19 cellular contexts compared by ENCODE assay signal in genomic region chr6:121157913-121158312, GRCh38.
A peak's percentile ranks its signal among the peaks of the same experiment; 100 is the strongest.
DNase-seq lines count a peak whose midpoint lies in the region; ATAC-seq, FAIRE-seq and TF ChIP-seq lines count a peak whose summit lies in the region.
"Had no signal": no experiment of that assay in that cellular context is flagged by ENCODE, and none has a peak within 500 bp of the region (broad histone marks: within the 10 kb centered on the region; RNA-seq: fewer than 3 reads in every experiment).

No MANE protein-coding gene starts in this region.

- ATAC-seq in HG03175 (IDR thresholded peaks at IDR 0.05; ENCODE audit: unreplicated experiment) (no peak), mucosa of descending colon (no peak)
- ATAC-seq: GM12878, Panc1 had no signal

- H4K20me1 ChIP-seq in fibroblast of lung (ENCODE audit: control insufficient read depth, extremely low read depth, insufficient read depth, low read length) = no peaks in the 10 kb centered on the region

- no peaks in the 10 kb centered on the region for H3K4me1 ChIP-seq in fibroblast of lung (ENCODE audit: control insufficient read depth, extremely low read depth, insufficient read depth, low read length)
- H3K4me1 ChIP-seq in mucosa of descending colon (ENCODE audit: low read depth) = no peaks in the 10 kb centered on the region

- peak; percentile 15 for DNase-seq in ELR (ENCODE audit: low read depth)
- DNase-seq in amniotic epithelial cell (ENCODE audit: low read depth) = peak; percentile 23
- peak; percentile 35 to 49 for DNase-seq in fibroblast of lung (ENCODE audit: low read depth in 2 of 2)
- DNase-seq in non-pigmented ciliary epithelial cell (ENCODE audit: low read depth) = peak; percentile 5
- DNase-seq in GM12892 (ENCODE audit: insufficient read length) = no peak
- no peak for DNase-seq in activated CD4-positive, alpha-beta T cell treated with anti-CD3 and anti-CD28 coated beads, Interleukin-2, amount 50 U/mL, for 1 hour
- no peak for DNase-seq in mucosa of descending colon
- DNase-seq: COR-L47, GOT3, KBM-7, NCI-H1436 treated with DMSO at 0.1 percent for 48 hours, NCI-H2107, NCI-H2227 treated with DMSO at 0.1 percent for 48 hours, NCI-H524 treated with DMSO at 0.1 percent for 48 hours had no signal

- TF ChIP-seq POLR2A in GM12892 (IDR thresholded peaks at IDR 0.05; ENCODE audit: low read depth, low read length) = no peak

- H3K36me3 ChIP-seq in fibroblast of lung (ENCODE audit: control insufficient read depth, insufficient read depth, low read length) (no peaks in the 10 kb centered on the region), mucosa of descending colon (ENCODE audit: low read depth) (no peaks in the 10 kb centered on the region)

- no peaks in the 10 kb centered on the region for H3K9me3 ChIP-seq in fibroblast of lung (ENCODE audit: control insufficient read depth, insufficient read depth, low read depth, low read length)
- H3K9me3 ChIP-seq in mucosa of descending colon = peaks cover 7% of the 10 kb centered on the region

- H2AFZ ChIP-seq in fibroblast of lung (ENCODE audit: low read length) = no peak overlapping the region

- no peak for FAIRE-seq in GM12892 (lab: Jason Lieb, UNC)
- FAIRE-seq: GM12878, GM18507 had no signal

- TF ChIP-seq CTCF in fibroblast of lung (conservative IDR thresholded peaks at IDR 0.05 in 1 of 2, IDR thresholded peaks at IDR 0.05 in 1 of 2; ENCODE audit: low read depth in 1 of 2, low read length in 2 of 2) = no peak
- TF ChIP-seq CTCF in mucosa of descending colon (IDR thresholded peaks at IDR 0.05) = no peak

- H3K9ac ChIP-seq in fibroblast of lung (ENCODE audit: insufficient read depth, low read length) = no peak overlapping the region

- no peaks in the 10 kb centered on the region for H3K27me3 ChIP-seq in fibroblast of lung (ENCODE audit: control insufficient read depth, insufficient read depth, low read length)

- no peak overlapping the region for H3K27ac ChIP-seq in fibroblast of lung (ENCODE audit: insufficient read depth, low read length)
- H3K27ac ChIP-seq: SK-N-MC had no signal

- H3K4me2 ChIP-seq in fibroblast of lung (ENCODE audit: extremely low read depth, insufficient read depth, low read length) = no peak overlapping the region

- H3K79me2 ChIP-seq in fibroblast of lung (ENCODE audit: control insufficient read depth, insufficient read depth, low read length) = no peaks in the 10 kb centered on the region

- intact Hi-C loops in mucosa of descending colon (cut with DNase I, micrococcal nuclease) = no loop called here

- H3K4me3 ChIP-seq in fibroblast of lung (replicated peaks in 1 of 4; ENCODE audit: control extremely low read depth in 1 of 4, insufficient read depth in 1 of 4, low read depth in 3 of 4, low read length in 4 of 4) = no peak overlapping the region
- no peak overlapping the region for H3K4me3 ChIP-seq in mucosa of descending colon
- H3K4me3 ChIP-seq: GM12878, SK-N-MC had no signal

Comparison
In these comparisons a context has a peak if more than half of its experiments do, and no peak if none do; other contexts are left out.
1. DNase-seq: peak in ELR (single experiment), amniotic epithelial cell (single experiment), fibroblast of lung (2 of 2) and non-pigmented ciliary epithelial cell (single experiment); none in GM12892 (single experiment), activated CD4-positive, alpha-beta T cell treated with anti-CD3 and anti-CD28 coated beads, Interleukin-2, amount 50 U/mL, for 1 hour (single experiment) and mucosa of descending colon (0 of 3).